8 cellular contexts compared by ENCODE assay signal in genomic region chr16:21513812-21514473, GRCh38.
DNase-seq lines count a peak whose midpoint lies in the region; ATAC-seq, FAIRE-seq and TF ChIP-seq lines count a peak whose summit lies in the region.
"Not testable (repeated sequence)": the region's sequence is repeated elsewhere in the genome, so short reads cannot be mapped to it uniquely, and the experiment has no call there.

No MANE protein-coding gene starts in this region.

- FAIRE-seq in HepG2 (lab: Jason Lieb, UNC), result not testable (repeated sequence)

- not testable (repeated sequence) for TF ChIP-seq EP300 in esophagus muscularis mucosa (IDR thresholded peaks at IDR 0.05); HepG2 (IDR thresholded peaks at IDR 0.05; ENCODE audit: low read depth in 2 of 2, low read length in 2 of 2); HepG2 (CRISPR knock-in tag; IDR thresholded peaks at IDR 0.05; ENCODE audit: borderline replicate concordance)

- peaks cover 77 to 96% (median 85%) of the 10 kb centered on the region in 4 donors for H3K4me1 ChIP-seq in esophagus muscularis mucosa
- H3K4me1 ChIP-seq in HepG2 (ENCODE audit: insufficient read depth, low read length), result peaks cover 91% of the 10 kb centered on the region
- H3K4me1 ChIP-seq in rectal smooth muscle tissue (ENCODE audit: control insufficient read depth, insufficient read depth, low read length), result peaks cover 41% of the 10 kb centered on the region

- not testable (repeated sequence) for TF ChIP-seq RAD21 in HepG2 (CRISPR knock-in tag; IDR thresholded peaks at IDR 0.05)

- 46% methylated on average over 7 of the region's 18 CpGs for WGBS in esophagus muscularis mucosa
- WGBS in HepG2 (ENCODE audit: low lambda C conversion rate), result 47% methylated on average over 16 of the region's 18 CpGs

- H4K20me1 ChIP-seq in HepG2 (ENCODE audit: insufficient read depth, low read length), result peaks cover 82% of the 10 kb centered on the region

- H3K79me2 ChIP-seq in HepG2 (ENCODE audit: insufficient read depth, low read length), result peaks cover 89% of the 10 kb centered on the region

- H3K9me3 ChIP-seq in esophagus muscularis mucosa; HepG2 (ENCODE audit: low read length): not testable (repeated sequence)

- H3K27ac Mint-ChIP-seq in IgD-negative memory B cell, result peak overlapping the region; percentile 53 to 96 (median 90)
- peak overlapping the region; percentile 42 for H3K27ac Mint-ChIP-seq in T-helper 1 cell treated with Interleukin-12 subunit alpha and Interleukin-12 subunit beta and Interleukin-4 antibody, amounts not matched to agents 30 μg/mL and 1 μg/mL, for 36 hours
- H3K27ac Mint-ChIP-seq in activated naive CD8-positive, alpha-beta T cell treated with anti-CD3 and anti-CD28 coated beads for 36 hours, result peak overlapping the region; percentile 78

- peaks cover 38 to 54% (median 50%) of the 10 kb centered on the region in 3 donors for H3K4me1 Mint-ChIP-seq in IgD-negative memory B cell
- peaks cover 52% of the 10 kb centered on the region for H3K4me1 Mint-ChIP-seq in T-helper 1 cell treated with Interleukin-12 subunit alpha and Interleukin-12 subunit beta and Interleukin-4 antibody, amounts not matched to agents 30 μg/mL and 1 μg/mL, for 36 hours (ENCODE audit: low read depth)
- peaks cover 68% of the 10 kb centered on the region for H3K4me1 Mint-ChIP-seq in activated naive CD8-positive, alpha-beta T cell treated with anti-CD3 and anti-CD28 coated beads for 36 hours

- not testable (repeated sequence) for TF ChIP-seq POLR2A in esophagus muscularis mucosa (IDR thresholded peaks at IDR 0.05; ENCODE audit: low read depth); HepG2 (IDR thresholded peaks at IDR 0.05; ENCODE audit: insufficient read depth in 1 of 2, low read depth in 2 of 2, low read length in 2 of 2)

- CTCF ChIA-PET in HepG2 (lab: Yijun Ruan, JAX; ENCODE audit: low intra/inter-chr PET ratio, low total read pairs), result not testable (repeated sequence)

- H3K4me3 Mint-ChIP-seq in IgD-negative memory B cell, result peak overlapping the region; percentile 3 to 91 (median 74)
- H3K4me3 Mint-ChIP-seq in T-helper 1 cell treated with Interleukin-12 subunit alpha and Interleukin-12 subunit beta and Interleukin-4 antibody, amounts not matched to agents 30 μg/mL and 1 μg/mL, for 36 hours; activated naive CD8-positive, alpha-beta T cell treated with anti-CD3 and anti-CD28 coated beads for 36 hours: not testable (repeated sequence)

- not testable (repeated sequence) for H2AFZ ChIP-seq in HepG2 (ENCODE audit: low read length)

- H3K9ac ChIP-seq in HepG2 (ENCODE audit: insufficient read depth, low read depth, low read length), result peak overlapping the region; percentile 55
- H3K9ac ChIP-seq in rectal smooth muscle tissue (ENCODE audit: low read length), result not testable (repeated sequence)

- not testable (repeated sequence) for H3K36me3 ChIP-seq in esophagus muscularis mucosa; rectal smooth muscle tissue (ENCODE audit: control insufficient read depth, insufficient read depth, low read length)
- H3K36me3 ChIP-seq in HepG2 (replicated peaks in 1 of 2; ENCODE audit: control insufficient read depth in 1 of 2, insufficient read depth in 2 of 2, low read length in 2 of 2), result peaks cover 9 to 18% of the 10 kb centered on the region in 2 experiments; a peak in 4 of 5 replicates

- intact Hi-C loops in esophagus muscularis mucosa (cut with DNase I); HepG2 (cut with micrococcal nuclease; ENCODE audit: unreplicated experiment): not testable (repeated sequence)

- not testable (repeated sequence) for H3K27me3 ChIP-seq in esophagus muscularis mucosa; HepG2 (ENCODE audit: control insufficient read depth in 1 of 2, insufficient read depth in 2 of 2, low read length in 2 of 2); rectal smooth muscle tissue (ENCODE audit: control insufficient read depth, insufficient read depth, low read length)

- TF ChIP-seq CTCF in esophagus muscularis mucosa (IDR thresholded peaks at IDR 0.05); HepG2 (CRISPR knock-in tag; IDR thresholded peaks at IDR 0.05): not testable (repeated sequence)

- H3K4me2 ChIP-seq in HepG2 (ENCODE audit: low read depth, low read length), result peak overlapping the region; percentile 72

- ATAC-seq in HepG2, result peak; percentile 1

- H3K27ac ChIP-seq in esophagus muscularis mucosa (replicated peaks in 1 of 4), result peak overlapping the region; percentile 82 to 90 (median 87)
- H3K27ac ChIP-seq in HepG2 (ENCODE audit: extremely low read length, insufficient read depth, low read length), result peak overlapping the region; percentile 70
- H3K27ac ChIP-seq in rectal smooth muscle tissue (ENCODE audit: low read depth, low read length), result peak overlapping the region; percentile 92

- in situ Hi-C loops in HepG2 (cut with HindIII; ENCODE audit: extremely low pct_ligation_motif_present, low pct_unique_long_range_greater_than_20kb), result not testable (repeated sequence)

- H3K4me3 ChIP-seq in esophagus muscularis mucosa (peak overlapping the region in 3 of 4 donors; percentile 6 to 20 (median 9)), HepG2 (replicated peaks in 1 of 3; ENCODE audit: insufficient read depth in 1 of 3, low read depth in 2 of 3, low read length in 3 of 3) (peak overlapping the region in 2 of 3 experiments; percentile 31 to 51; a peak in 4 of 6 replicates), rectal smooth muscle tissue (ENCODE audit: low read length) (peak overlapping the region; percentile 5)

- POLR2A ChIA-PET in HepG2 (lab: Yijun Ruan, JAX), result interaction anchor here (1.8 kb wide), 1 partner anchor 12 kb away, joined by 6 read pairs; no protein-coding TSS in a partner anchor

- not testable (repeated sequence) for BruUV-seq in HepG2 (replicated peaks; lab: Mats Ljungman, UMichigan)

- peak; percentile 32 for DNase-seq in DMS79 treated with DMSO at 0.1 percent for 48 hours (lab: John Stamatoyannopoulos, UW)
- not testable (repeated sequence) for DNase-seq in activated naive CD8-positive, alpha-beta T cell treated with anti-CD3 and anti-CD28 coated beads for 36 hours; esophagus muscularis mucosa (ENCODE audit: extremely low spot score)
- DNase-seq in HepG2 (ENCODE audit: low spot score), result peak; percentile 10
- DNase-seq in ureter (ENCODE audit: low spot score), result peak; percentile 67

- not testable (repeated sequence) for H3K36me3 Mint-ChIP-seq in IgD-negative memory B cell
- peaks cover 27% of the 10 kb centered on the region for H3K36me3 Mint-ChIP-seq in T-helper 1 cell treated with Interleukin-12 subunit alpha and Interleukin-12 subunit beta and Interleukin-4 antibody, amounts not matched to agents 30 μg/mL and 1 μg/mL, for 36 hours (ENCODE audit: low read depth)
- peaks cover 56% of the 10 kb centered on the region for H3K36me3 Mint-ChIP-seq in activated naive CD8-positive, alpha-beta T cell treated with anti-CD3 and anti-CD28 coated beads for 36 hours

- not testable (repeated sequence) for H3K27me3 Mint-ChIP-seq in IgD-negative memory B cell; T-helper 1 cell treated with Interleukin-12 subunit alpha and Interleukin-12 subunit beta and Interleukin-4 antibody, amounts not matched to agents 30 μg/mL and 1 μg/mL, for 36 hours (ENCODE audit: low read depth); activated naive CD8-positive, alpha-beta T cell treated with anti-CD3 and anti-CD28 coated beads for 36 hours

- not testable (repeated sequence) for H3K9me3 Mint-ChIP-seq in IgD-negative memory B cell; T-helper 1 cell treated with Interleukin-12 subunit alpha and Interleukin-12 subunit beta and Interleukin-4 antibody, amounts not matched to agents 30 μg/mL and 1 μg/mL, for 36 hours; activated naive CD8-positive, alpha-beta T cell treated with anti-CD3 and anti-CD28 coated beads for 36 hours

TF ChIP-seq in HepG2, 621 proteins besides CTCF, POLR2A, EP300 and RAD21 (continues in another document):
- 0 out of 2 replicates have a peak, but pooled peaks have one; percentile 24 for TF ChIP-seq PHF8 (CRISPR knock-in tag; IDR thresholded peaks at IDR 0.05)
- 0 out of 2 replicates have a peak, but pooled peaks have one; percentile 6 for TF ChIP-seq GTF3A (CRISPR knock-in tag; conservative IDR thresholded peaks at IDR 0.05)
- TF ChIP-seq CHD2 (IDR thresholded peaks at IDR 0.05; ENCODE audit: low read depth, low read length), result peak; percentile 55
- 0 out of 2 replicates have a peak, but pooled peaks have one; percentile 44 for TF ChIP-seq RBFOX2 (IDR thresholded peaks at IDR 0.05; ENCODE audit: low read depth, low read length)
- TF ChIP-seq ZNF143 (CRISPR knock-in tag; IDR thresholded peaks at IDR 0.05), result 0 out of 2 replicates have a peak, but pooled peaks have one; percentile 2
- 0 out of 2 replicates have a peak, but pooled peaks have one; percentile 39 for TF ChIP-seq ZNF709 (CRISPR knock-in tag; IDR thresholded peaks at IDR 0.05)
- TF ChIP-seq THAP7 (CRISPR knock-in tag; IDR thresholded peaks at IDR 0.05), result peak; percentile 69; the same call in 1 of the 2 replicates
- 0 out of 2 replicates have a peak, but pooled peaks have one; percentile 47 for TF ChIP-seq ZNF180 (CRISPR knock-in tag; IDR thresholded peaks at IDR 0.05; ENCODE audit: borderline replicate concordance, low read depth)
- TF ChIP-seq HOXD1 (CRISPR knock-in tag; IDR thresholded peaks at IDR 0.05), result 0 out of 2 replicates have a peak, but pooled peaks have one; percentile 50
- TF ChIP-seq HDAC1 (CRISPR knock-in tag; IDR thresholded peaks at IDR 0.05), result peak; percentile 54
- TF ChIP-seq ZNF891 (CRISPR knock-in tag; IDR thresholded peaks at IDR 0.05), result 0 out of 2 replicates have a peak, but pooled peaks have one; percentile 52
